Comparison of ENCODE assay signal across 14 cellular contexts in the genomic region with DNA sequence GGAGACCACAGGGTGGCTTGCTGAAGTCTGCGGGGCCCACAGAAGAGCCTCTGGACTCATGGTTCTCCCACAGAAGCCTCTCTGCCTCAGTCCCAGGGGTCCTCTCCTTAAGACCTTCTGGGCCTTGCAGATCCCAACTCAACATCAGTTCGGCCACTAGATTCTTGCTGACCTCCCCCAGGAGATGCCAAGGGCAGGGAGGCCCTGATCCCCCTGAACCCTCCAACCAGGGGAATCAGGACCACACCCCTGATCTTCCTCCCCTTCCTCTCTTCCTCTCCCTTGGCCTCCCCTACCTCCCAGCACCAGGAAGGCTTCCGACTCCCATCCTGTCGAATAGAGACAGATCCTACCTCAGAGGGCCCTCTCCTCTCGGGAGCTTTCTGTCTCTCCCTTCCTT. TPM values are rescaled to one million over a fixed set of nuclear protein-coding genes. Genes with fewer than 3 reads are reported as not detected.
DNase-seq lines count a peak whose midpoint lies in the region; ATAC-seq lines count a peak whose summit lies in the region.
"Had no signal": no experiment of that assay in that cellular context is flagged by ENCODE, and none has a peak within 500 bp of the region (broad histone marks: within the 10 kb centered on the region; RNA-seq: fewer than 3 reads in every experiment).

No MANE protein-coding gene starts in this region.

- peak overlapping the region; percentile 0 for H3K4me3 Mint-ChIP-seq in dendritic cell treated with granulocyte-macrophage colony-stimulating factor and Interleukin-4, amounts not matched to agents 40 ng/mL and 50 ng/mL, for 4 days
- H3K4me3 Mint-ChIP-seq: CD4-positive, alpha-beta T cell had no signal

- ATAC-seq in left cardiac atrium (no peak), GM21423 (IDR thresholded peaks at IDR 0.05; ENCODE audit: unreplicated experiment) (no peak)

- intact Hi-C loops in cardiac septum (cut with DNase I) (no loop called here), left cardiac atrium (cut with DNase I) (no loop called here)
- intact Hi-C loops in dendritic cell treated with granulocyte-macrophage colony-stimulating factor and Interleukin-4, amounts not matched to agents 40 ng/mL and 50 ng/mL, for 4 days (cut with micrococcal nuclease) = no loop called here

- no peaks in the 10 kb centered on the region for H3K9me3 Mint-ChIP-seq in dendritic cell treated with granulocyte-macrophage colony-stimulating factor and Interleukin-4, amounts not matched to agents 40 ng/mL and 50 ng/mL, for 4 days
- H3K9me3 Mint-ChIP-seq: CD4-positive, alpha-beta T cell had no signal

- peak; percentile 47 for DNase-seq in cardiac septum (ENCODE audit: low spot score)
- DNase-seq in left cardiac atrium = no peak
- peak; percentile 30 for DNase-seq in mesenteric fat pad (ENCODE audit: low spot score)
- no peak for DNase-seq in activated CD4-positive, alpha-beta T cell treated with anti-CD3 and anti-CD28 coated beads for 48 hours
- DNase-seq in COR-L47 (lab: John Stamatoyannopoulos, UW) = no peak
- no peak for DNase-seq in HT-29 (ENCODE audit: low spot score)
- DNase-seq: ACHN; CD4-positive, alpha-beta T cell; DMS153; DMS79 treated with DMSO at 0.1 percent for 48 hours; EL had no signal

- peak overlapping the region; percentile 72 for H3K27ac Mint-ChIP-seq in dendritic cell treated with granulocyte-macrophage colony-stimulating factor and Interleukin-4, amounts not matched to agents 40 ng/mL and 50 ng/mL, for 4 days
- H3K27ac Mint-ChIP-seq: CD4-positive, alpha-beta T cell had no signal

- H3K4me1 Mint-ChIP-seq in dendritic cell treated with granulocyte-macrophage colony-stimulating factor and Interleukin-4, amounts not matched to agents 40 ng/mL and 50 ng/mL, for 4 days (ENCODE audit: low read depth) = peaks cover 37% of the 10 kb centered on the region

- no peaks in the 10 kb centered on the region for H3K36me3 Mint-ChIP-seq in dendritic cell treated with granulocyte-macrophage colony-stimulating factor and Interleukin-4, amounts not matched to agents 40 ng/mL and 50 ng/mL, for 4 days (ENCODE audit: low read depth)

- H3K27me3 Mint-ChIP-seq in dendritic cell treated with granulocyte-macrophage colony-stimulating factor and Interleukin-4, amounts not matched to agents 40 ng/mL and 50 ng/mL, for 4 days = peaks cover 2% of the 10 kb centered on the region
- H3K27me3 Mint-ChIP-seq: CD4-positive, alpha-beta T cell had no signal

RNA-seq across cellular contexts. Expression of a gene that starts 53.4 kb away (rescaled TPM):
- total RNA-seq in cardiac septum = 0.16 TPM
- under 1 TPM in 1 of 2 donors, not detected in 1; 0.05 TPM for total RNA-seq in left cardiac atrium
- 0.13 TPM for total RNA-seq in mesenteric fat pad
- total RNA-seq in HT-29 (2014; rRNA removed; shearing (Covaris generic)) = not detected in 2 replicates
- total RNA-seq: A172 had no signal

Comparison
In these comparisons a context has a peak if more than half of its experiments do, and no peak if none do; other contexts are left out.
1. DNase-seq: peak in cardiac septum (single experiment) and mesenteric fat pad (single experiment); none in left cardiac atrium (single experiment), activated CD4-positive, alpha-beta T cell treated with anti-CD3 and anti-CD28 coated beads for 48 hours (single experiment), COR-L47 (single experiment) and HT-29 (single experiment).